ENCODE assay signal across 13 cellular contexts in genomic region chr12:51077930-51078329, GRCh38. TPM values are rescaled to one million over a fixed set of nuclear protein-coding genes. Genes with fewer than 3 reads are reported as not detected.
DNase-seq lines count a peak whose midpoint lies in the region; ATAC-seq and TF ChIP-seq lines count a peak whose summit lies in the region.
"Had no signal": no experiment of that assay in that cellular context is flagged by ENCODE, and none has a peak within 500 bp of the region (broad histone marks: within the 10 kb centered on the region; RNA-seq: fewer than 3 reads in every experiment).

No MANE protein-coding gene starts in this region.

- no peak for TF ChIP-seq POLR2A in sigmoid colon (IDR thresholded peaks at IDR 0.05)

- peak overlapping the region; percentile 31 for H3K4me3 ChIP-seq in adipocyte (ENCODE audit: low read length)
- no peak overlapping the region for H3K4me3 ChIP-seq in sigmoid colon
- H3K4me3 ChIP-seq: lower lobe of right lung, skin epidermis had no signal

- H3K9me3 ChIP-seq in adipocyte (ENCODE audit: control insufficient read depth, low read length) = no peaks in the 10 kb centered on the region
- no peaks in the 10 kb centered on the region for H3K9me3 ChIP-seq in sigmoid colon
- H3K9me3 ChIP-seq: lower lobe of right lung had no signal

- H3K4me3 Mint-ChIP-seq in glutamatergic neuron (ENCODE audit: unreplicated experiment) = peak overlapping the region; percentile 22
- H3K4me3 Mint-ChIP-seq in nephron = peak overlapping the region in 1 of 3 experiments; percentile 9
- no peak overlapping the region for H3K4me3 Mint-ChIP-seq in activated T-helper 17 cell treated with anti-CD3 and anti-CD28 coated beads, Interleukin-2, amount 50 U/mL, for 72 hours

- H3K36me3 ChIP-seq in adipocyte (ENCODE audit: control insufficient read depth, insufficient read depth, low read length, severe bottlenecking) (peaks cover 11% of the 10 kb centered on the region), sigmoid colon (peaks cover 0 to 17% (median 3%) of the 10 kb centered on the region in 4 donors)

- H3K27me3 ChIP-seq in adipocyte (replicated peaks; ENCODE audit: control insufficient read depth, insufficient read depth, low read length) = no peaks in the 10 kb centered on the region
- H3K27me3 ChIP-seq in sigmoid colon = no peaks in the 10 kb centered on the region

- H3K27me3 Mint-ChIP-seq in glutamatergic neuron (ENCODE audit: unreplicated experiment) = peaks cover 4% of the 10 kb centered on the region
- no peaks in the 10 kb centered on the region for H3K27me3 Mint-ChIP-seq in nephron (ENCODE audit: low read depth)
- H3K27me3 Mint-ChIP-seq in activated T-helper 17 cell treated with anti-CD3 and anti-CD28 coated beads, Interleukin-2, amount 50 U/mL, for 72 hours = no peaks in the 10 kb centered on the region

- H3K36me3 Mint-ChIP-seq in glutamatergic neuron (ENCODE audit: unreplicated experiment) = no peaks in the 10 kb centered on the region
- peaks cover 43% of the 10 kb centered on the region for H3K36me3 Mint-ChIP-seq in nephron (ENCODE audit: low read depth)
- H3K36me3 Mint-ChIP-seq in activated T-helper 17 cell treated with anti-CD3 and anti-CD28 coated beads, Interleukin-2, amount 50 U/mL, for 72 hours (ENCODE audit: low read depth) = peaks cover 40% of the 10 kb centered on the region

- no peak for TF ChIP-seq EP300 in sigmoid colon (IDR thresholded peaks at IDR 0.05)

- peak overlapping the region in 2 of 4 donors; percentile 33 to 38 for H3K27ac ChIP-seq in sigmoid colon
- H3K27ac ChIP-seq: lower lobe of right lung, skin epidermis had no signal

- peak overlapping the region; percentile 36 for H3K9ac ChIP-seq in adipocyte (ENCODE audit: low read length)

- 69 to 75% methylated on average over 5 of the region's 5 CpGs for WGBS in sigmoid colon, 2 donors

- TF ChIP-seq CTCF in glutamatergic neuron (IDR thresholded peaks at IDR 0.05; ENCODE audit: partially characterized antibody, unreplicated experiment) (no peak), nephron (IDR thresholded peaks at IDR 0.05; ENCODE audit: unreplicated experiment in 3 of 3) (no peak), sigmoid colon (IDR thresholded peaks at IDR 0.05) (no peak)

- no peak for ATAC-seq in GM19455 (IDR thresholded peaks at IDR 0.05; ENCODE audit: unreplicated experiment)
- ATAC-seq in activated T-helper 17 cell treated with anti-CD3 and anti-CD28 coated beads, Interleukin-2, amount 50 U/mL, for 72 hours (replicated peaks) = no peak
- ATAC-seq: esophagus mucosa had no signal

- intact Hi-C loops in sigmoid colon (cut with DNase I) = no loop called here

- H3K4me1 ChIP-seq in adipocyte (ENCODE audit: control insufficient read depth, insufficient read depth, low read length) (peaks cover 47% of the 10 kb centered on the region), sigmoid colon (peaks cover 0 to 46% (median 31%) of the 10 kb centered on the region in 4 donors)

- DNase-seq in AG08396 (ENCODE audit: low spot score) = peak; percentile 53
- DNase-seq in adipocyte (ENCODE audit: low read depth) = peak; percentile 40
- no peak for DNase-seq in glutamatergic neuron
- no peak for DNase-seq in NCI-H748 (lab: John Stamatoyannopoulos, UW; ENCODE audit: unreplicated experiment)
- no peak for DNase-seq in sigmoid colon
- DNase-seq: activated CD8-positive, alpha-beta memory T cell treated with anti-CD3 and anti-CD28 coated beads, Interleukin-2, amount 50 U/mL, for 4 hours; lower lobe of right lung; NCI-H1048 had no signal

- peaks cover 23% of the 10 kb centered on the region for H3K4me1 Mint-ChIP-seq in glutamatergic neuron (ENCODE audit: low read depth, unreplicated experiment)
- peaks cover 68% of the 10 kb centered on the region for H3K4me1 Mint-ChIP-seq in nephron
- H3K4me1 Mint-ChIP-seq in activated T-helper 17 cell treated with anti-CD3 and anti-CD28 coated beads, Interleukin-2, amount 50 U/mL, for 72 hours = peaks cover 20% of the 10 kb centered on the region

- H3K9me3 Mint-ChIP-seq in glutamatergic neuron (ENCODE audit: unreplicated experiment) = no peaks in the 10 kb centered on the region
- H3K9me3 Mint-ChIP-seq in nephron = no peaks in the 10 kb centered on the region
- H3K9me3 Mint-ChIP-seq in activated T-helper 17 cell treated with anti-CD3 and anti-CD28 coated beads, Interleukin-2, amount 50 U/mL, for 72 hours = no peaks in the 10 kb centered on the region

- H3K27ac Mint-ChIP-seq in glutamatergic neuron (ENCODE audit: unreplicated experiment) (peak overlapping the region; percentile 4), nephron (peak overlapping the region in 2 of 3 experiments; percentile 15 to 56)
- H3K27ac Mint-ChIP-seq in activated T-helper 17 cell treated with anti-CD3 and anti-CD28 coated beads, Interleukin-2, amount 50 U/mL, for 72 hours = no peak overlapping the region

RNA-seq across cellular contexts. Expression of gene CSRNP2, which starts 5.5 kb away (rescaled TPM):
- 90.6 TPM for total RNA-seq in glutamatergic neuron (ENCODE audit: unreplicated experiment)
- total RNA-seq in sigmoid colon = 10 to 100 TPM; 17.4 to 23.9 (median 20.6) TPM
- polyA plus RNA-seq in sigmoid colon = 10 to 100 TPM in 1 of 3 donors, 1 to 10 TPM in 2; 8.4 to 11.4 (median 9.2) TPM
- 10 to 100 TPM; 14.4 to 16.1 TPM for total RNA-seq in activated T-helper 17 cell treated with anti-CD3 and anti-CD28 coated beads, Interleukin-2, amount 50 U/mL, for 72 hours

RNA-seq across cellular contexts. Expression of gene LETMD1, which starts 29.8 kb away (rescaled TPM):
- 37.1 TPM for total RNA-seq in glutamatergic neuron (ENCODE audit: unreplicated experiment)
- total RNA-seq in sigmoid colon = 10 to 100 TPM; 59.5 to 87.2 (median 72.4) TPM
- polyA plus RNA-seq in sigmoid colon = 10 to 100 TPM; 37.0 to 66.0 (median 55.3) TPM
- 10 to 100 TPM; 74.8 to 90.2 TPM for total RNA-seq in activated T-helper 17 cell treated with anti-CD3 and anti-CD28 coated beads, Interleukin-2, amount 50 U/mL, for 72 hours

RNA-seq across cellular contexts. Expression of gene SLC11A2, which starts 51.7 kb away (rescaled TPM):
- total RNA-seq in glutamatergic neuron (ENCODE audit: unreplicated experiment) (41.1 TPM), sigmoid colon (10 to 100 TPM; 25.0 to 44.6 (median 37.1) TPM)
- 10 to 100 TPM in 1 of 3 donors, 1 to 10 TPM in 2; 3.9 to 21.4 (median 4.8) TPM for polyA plus RNA-seq in sigmoid colon
- total RNA-seq in activated T-helper 17 cell treated with anti-CD3 and anti-CD28 coated beads, Interleukin-2, amount 50 U/mL, for 72 hours = 10 to 100 TPM; 51.8 to 56.3 TPM

Comparison
In these comparisons a context has a peak if more than half of its experiments do, and no peak if none do; other contexts are left out.
1. DNase-seq: peak in AG08396 (single experiment) and adipocyte (single experiment); none in glutamatergic neuron (single experiment), NCI-H748 (single experiment) and sigmoid colon (single experiment).